Comparison of ENCODE assay signal across 24 cellular contexts in genomic region chr10:42887734-42888503, GRCh38.
"Had no signal": no experiment of that assay in that cellular context is flagged by ENCODE, and none has a peak within 500 bp of the region (broad histone marks: within the 10 kb centered on the region; RNA-seq: fewer than 3 reads in every experiment).

No MANE protein-coding gene starts in this region.

- FAIRE-seq: K562 had no signal

- H3K9me3 ChIP-seq: ascending aorta had no signal

- H3K27me3 Mint-ChIP-seq: activated CD4-positive, alpha-beta T cell treated with anti-CD3 and anti-CD28 coated beads, Interleukin-2, amount 10 ng/mL, durations not matched to agents 24 days and 14 days had no signal

- H3K4me1 Mint-ChIP-seq: activated CD4-positive, alpha-beta T cell treated with anti-CD3 and anti-CD28 coated beads, Interleukin-2, amount 10 ng/mL, durations not matched to agents 24 days and 14 days; activated naive CD4-positive, alpha-beta T cell treated with anti-CD3 and anti-CD28 coated beads, Interleukin-2, amount 50 U/mL, for 24 hours; activated T-helper 17 cell treated with anti-CD3 and anti-CD28 coated beads, Interleukin-2, amount 50 U/mL, for 72 hours; central memory CD8-positive, alpha-beta T cell had no signal

- H3K9me3 Mint-ChIP-seq: activated CD4-positive, alpha-beta T cell treated with anti-CD3 and anti-CD28 coated beads, Interleukin-2, amount 10 ng/mL, durations not matched to agents 24 days and 14 days; activated T-helper 17 cell treated with anti-CD3 and anti-CD28 coated beads, Interleukin-2, amount 50 U/mL, for 72 hours had no signal

- H3K4me1 ChIP-seq: ascending aorta had no signal

- H3K4me3 ChIP-seq: ascending aorta, K562 had no signal

- H3K36me3 Mint-ChIP-seq: activated naive CD4-positive, alpha-beta T cell treated with anti-CD3 and anti-CD28 coated beads, Interleukin-2, amount 50 U/mL, for 24 hours; activated naive CD8-positive, alpha-beta T cell treated with anti-CD3 and anti-CD28 coated beads, Interleukin-2, amount 10 ng/mL, durations not matched to agents 7 days and 5 days had no signal

- DNase-seq: activated CD4-positive, alpha-beta T cell treated with anti-CD3 and anti-CD28 coated beads, Interleukin-2, amount 10 ng/mL, durations not matched to agents 24 days and 14 days; activated CD4-positive, alpha-beta T cell treated with anti-CD3 and anti-CD28 coated beads, Interleukin-2, amount 50 U/mL, for 4 hours; activated CD8-positive, alpha-beta T cell treated with anti-CD3 and anti-CD28 coated beads for 36 hours; activated effector memory CD4-positive, alpha-beta T cell treated with anti-CD3 and anti-CD28 coated beads, Interleukin-2, amount 50 U/mL, for 16 hours; activated naive CD4-positive, alpha-beta T cell treated with Interleukin-2 at 50 U/mL for 16 hours; activated naive CD8-positive, alpha-beta T cell treated with anti-CD3 and anti-CD28 coated beads, Interleukin-2, amount 10 ng/mL, durations not matched to agents 7 days and 5 days; activated T-cell treated with anti-CD3 and anti-CD28 coated beads, Interleukin-2, amount 50 U/mL, for 1 hour; activated T-cell treated with anti-CD3 and anti-CD28 coated beads, Interleukin-2, amount 50 U/mL, for 72 hours; amygdala; IMR-90; NCI-H1092 treated with DMSO at 0.1 percent for 48 hours; NCI-H1417 treated with DMSO at 0.1 percent for 48 hours; NCI-H1694 treated with DMSO at 0.1 percent for 48 hours; NCI-H2029; NCI-H345; NCI-H524 treated with DMSO at 0.1 percent for 48 hours; OCI-M1; Right ventricle myocardium superior; T1000 had no signal

- H3K27me3 ChIP-seq: ascending aorta had no signal

- H3K27ac Mint-ChIP-seq: activated CD4-positive, alpha-beta T cell treated with anti-CD3 and anti-CD28 coated beads, Interleukin-2, amount 10 ng/mL, durations not matched to agents 24 days and 14 days; activated CD8-positive, alpha-beta T cell treated with anti-CD3 and anti-CD28 coated beads for 36 hours; activated naive CD4-positive, alpha-beta T cell treated with anti-CD3 and anti-CD28 coated beads, Interleukin-2, amount 50 U/mL, for 24 hours; activated naive CD8-positive, alpha-beta T cell treated with anti-CD3 and anti-CD28 coated beads, Interleukin-2, amount 10 ng/mL, durations not matched to agents 7 days and 5 days; activated T-cell treated with anti-CD3 and anti-CD28 coated beads, Interleukin-2, amount 50 U/mL, for 72 hours; activated T-helper 17 cell treated with anti-CD3 and anti-CD28 coated beads, Interleukin-2, amount 50 U/mL, for 72 hours had no signal

- H3K36me3 ChIP-seq: ascending aorta had no signal

- H3K4me3 Mint-ChIP-seq: activated CD4-positive, alpha-beta T cell treated with anti-CD3 and anti-CD28 coated beads, Interleukin-2, amount 10 ng/mL, durations not matched to agents 24 days and 14 days; activated CD8-positive, alpha-beta T cell treated with anti-CD3 and anti-CD28 coated beads for 36 hours; activated naive CD4-positive, alpha-beta T cell treated with anti-CD3 and anti-CD28 coated beads, Interleukin-2, amount 50 U/mL, for 24 hours; activated naive CD8-positive, alpha-beta T cell treated with anti-CD3 and anti-CD28 coated beads, Interleukin-2, amount 10 ng/mL, durations not matched to agents 7 days and 5 days; activated T-cell treated with anti-CD3 and anti-CD28 coated beads, Interleukin-2, amount 50 U/mL, for 72 hours; activated T-helper 17 cell treated with anti-CD3 and anti-CD28 coated beads, Interleukin-2, amount 50 U/mL, for 72 hours; central memory CD8-positive, alpha-beta T cell had no signal

- ATAC-seq: activated CD8-positive, alpha-beta T cell treated with anti-CD3 and anti-CD28 coated beads for 36 hours; activated T-cell treated with anti-CD3 and anti-CD28 coated beads, Interleukin-2, amount 50 U/mL, for 72 hours; activated T-helper 17 cell treated with anti-CD3 and anti-CD28 coated beads, Interleukin-2, amount 50 U/mL, for 72 hours; K562 had no signal

- H3K27ac ChIP-seq: ascending aorta had no signal
